Comparison of ENCODE assay signal across 20 cellular contexts in the genomic region with DNA sequence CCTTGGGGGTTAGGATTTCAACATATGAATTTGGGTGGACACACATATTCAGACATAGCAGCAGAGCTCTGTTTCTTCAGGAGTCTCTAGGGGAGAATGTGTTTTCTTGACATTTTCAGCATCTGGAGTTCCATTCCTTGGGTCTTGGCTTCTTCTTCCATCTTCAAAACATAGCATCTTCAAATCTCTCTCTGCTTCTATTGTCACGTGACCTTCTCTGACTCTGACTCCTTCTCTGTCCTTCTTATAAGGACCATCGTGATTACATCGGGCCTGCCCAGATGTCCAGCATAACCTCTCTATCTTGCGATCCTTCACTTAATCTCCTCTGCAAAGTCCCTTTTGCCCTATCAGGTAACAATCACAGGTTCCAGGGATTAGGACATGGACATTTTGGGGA.
DNase-seq lines count a peak whose midpoint lies in the region; ATAC-seq, FAIRE-seq and TF ChIP-seq lines count a peak whose summit lies in the region.
"Had no signal": no experiment of that assay in that cellular context is flagged by ENCODE, and none has a peak within 500 bp of the region (broad histone marks: within the 10 kb centered on the region; RNA-seq: fewer than 3 reads in every experiment).

No MANE protein-coding gene starts in this region.

- BruUV-seq in GM12878 (replicated peaks; lab: Mats Ljungman, UMichigan), result no TSS peak

- H3K4me2 ChIP-seq in A549 (no peak overlapping the region), GM12878 (ENCODE audit: control insufficient read depth, insufficient read depth) (no peak overlapping the region), parathyroid adenoma (ENCODE audit: low read length) (no peak overlapping the region)
- H3K4me2 ChIP-seq: BLaER1 treated with 17β-estradiol and CSF1 and Interleukin-3, amounts not matched to agents 10 nM and 100 nM had no signal

- H2AFZ ChIP-seq in GM12878 (ENCODE audit: control insufficient read depth, low read depth, low read length) (no peak overlapping the region), parathyroid adenoma (peak overlapping the region; percentile 73)

- H3K36me3 ChIP-seq in GM12878 (ENCODE audit: control insufficient read depth in 2 of 2, insufficient read depth in 2 of 2, low read length in 1 of 2) (no peaks in the 10 kb centered on the region), parathyroid adenoma (ENCODE audit: control insufficient read depth, insufficient read depth, low read length) (no peaks in the 10 kb centered on the region), transverse colon (no peaks in the 10 kb centered on the region)
- H3K36me3 ChIP-seq: BLaER1 treated with 17β-estradiol and CSF1 and Interleukin-3, amounts not matched to agents 10 nM and 100 nM had no signal

- 29% methylated on average over 4 of the region's 4 CpGs for WGBS in A549 (ENCODE audit: missing lambda C conversion rate)
- 76% methylated on average over 4 of the region's 4 CpGs for WGBS in GM12878 (ENCODE audit: insufficient coverage, insufficient replicate concordance, low lambda C conversion rate, missing lambda C conversion rate)
- 94% methylated on average over 4 of the region's 4 CpGs for WGBS in transverse colon (ENCODE audit: low coverage in 1 of 2), 2 donors

- H3K27ac ChIP-seq in A549 (no peak overlapping the region), GM12878 (ENCODE audit: control insufficient read depth, insufficient read depth) (no peak overlapping the region), parathyroid adenoma (no peak overlapping the region), transverse colon (no peak overlapping the region)
- H3K27ac ChIP-seq: BLaER1 treated with 17β-estradiol and CSF1 and Interleukin-3, amounts not matched to agents 10 nM and 100 nM; C4-2B had no signal

- ATAC-seq in A549 (no peak), GM12878 (no peak), SK-N-SH treated with all-trans-retinoic acid at 6 μM for 48 hours (no peak)
- ATAC-seq: CD8-positive, alpha-beta T cell had no signal

- in situ Hi-C loops in GM12878 (cut with MboI), result no loop called here
- in situ Hi-C loops in transverse colon (cut with MboI; ENCODE audit: low pct_ligation_motif_present in 1 of 4, low pct_unique_long_range_greater_than_20kb in 1 of 4, low sequenced_read_pairs in 3 of 4), result no loop called here

- H3K9ac ChIP-seq in GM12878 (ENCODE audit: control insufficient read depth, insufficient read depth, low read length), result no peak overlapping the region
- H3K9ac ChIP-seq in parathyroid adenoma, result no peak overlapping the region
- H3K9ac ChIP-seq: BLaER1 treated with 17β-estradiol and CSF1 and Interleukin-3, amounts not matched to agents 10 nM and 100 nM had no signal

- no peak for TF ChIP-seq POLR2A in A549 (IDR thresholded peaks at IDR 0.05; ENCODE audit: low read length)
- TF ChIP-seq POLR2A in GM12878 (IDR thresholded peaks at IDR 0.05; ENCODE audit: low read depth, low read length), result no peak
- TF ChIP-seq POLR2A in transverse colon (IDR thresholded peaks at IDR 0.05), result no peak

- no peak for FAIRE-seq in A549 (lab: Jason Lieb, UNC)
- no peak for FAIRE-seq in GM12878 (lab: Jason Lieb, UNC)
- FAIRE-seq: A204.1, D721Med, G401.6, GM12892, GM18507 had no signal

- H4K20me1 ChIP-seq in GM12878 (ENCODE audit: control insufficient read depth, insufficient read depth), result no peaks in the 10 kb centered on the region
- H4K20me1 ChIP-seq: BLaER1 treated with 17β-estradiol and CSF1 and Interleukin-3, amounts not matched to agents 10 nM and 100 nM had no signal

- H3K27me3 ChIP-seq in GM12878 (replicated peaks in 1 of 2; ENCODE audit: control insufficient read depth in 2 of 2, insufficient read depth in 2 of 2, low read length in 1 of 2) (no peaks in the 10 kb centered on the region; a peak in 1 of 4 replicates), parathyroid adenoma (ENCODE audit: control insufficient read depth, insufficient read depth, low read length) (no peaks in the 10 kb centered on the region), transverse colon (no peaks in the 10 kb centered on the region)
- H3K27me3 ChIP-seq: BLaER1 treated with 17β-estradiol and CSF1 and Interleukin-3, amounts not matched to agents 10 nM and 100 nM had no signal

- H3K79me2 ChIP-seq in GM12878 (ENCODE audit: control insufficient read depth, insufficient read depth, low read length) (no peaks in the 10 kb centered on the region), parathyroid adenoma (no peaks in the 10 kb centered on the region)

- RAD21 ChIA-PET in GM12878 (lab: Charles Lee; ENCODE audit: unreplicated experiment), result no interaction called here

- no peak overlapping the region for H3K4me3 ChIP-seq in A549
- H3K4me3 ChIP-seq in GM12878, result no peak overlapping the region
- no peak overlapping the region for H3K4me3 ChIP-seq in parathyroid adenoma (ENCODE audit: low read depth, low read length)
- H3K4me3 ChIP-seq in transverse colon, result no peak overlapping the region
- H3K4me3 ChIP-seq: BLaER1 treated with 17β-estradiol and CSF1 and Interleukin-3, amounts not matched to agents 10 nM and 100 nM had no signal

- POLR2A ChIA-PET in A549 (lab: Yijun Ruan, JAX) (no interaction called here), GM12878 (lab: Charles Lee) (no interaction called here)

- H3K9me3 ChIP-seq in A549, result 0 out of 3 replicates have a peak, but pooled peaks cover 4% of the 10 kb centered on the region
- H3K9me3 ChIP-seq in GM12878 (replicated peaks; ENCODE audit: control insufficient read depth, insufficient read depth, low read length), result no peaks in the 10 kb centered on the region
- no peaks in the 10 kb centered on the region for H3K9me3 ChIP-seq in parathyroid adenoma (ENCODE audit: control insufficient read depth, low read length)
- H3K9me3 ChIP-seq in transverse colon, result no peaks in the 10 kb centered on the region
- H3K9me3 ChIP-seq: Caco-2 had no signal

- no peak for TF ChIP-seq EP300 in A549 (IDR thresholded peaks at IDR 0.05)
- no peak for TF ChIP-seq EP300 in GM12878 (IDR thresholded peaks at IDR 0.05; ENCODE audit: borderline replicate concordance in 1 of 2, control insufficient read depth in 1 of 2, low read depth in 2 of 2, low read length in 2 of 2)
- no peak for TF ChIP-seq EP300 in transverse colon (IDR thresholded peaks at IDR 0.05; ENCODE audit: low read depth)

- SMC1A ChIA-PET in GM12878 (lab: Charles Lee; ENCODE audit: uncharacterized antibody, unreplicated experiment), result no interaction called here

- DNase-seq in A549 (ENCODE audit: low read depth in 1 of 2, low spot score in 1 of 2), result no peak
- no peak for DNase-seq in GM12878 (ENCODE audit: low read depth, low spot score)
- DNase-seq in transverse colon, result no peak
- DNase-seq: 8988T; AML-193; Calu3; CD4-positive, alpha-beta T cell; CD8-positive, alpha-beta T cell; DMS79 treated with DMSO at 0.1 percent for 48 hours; GF-D8 had no signal

- intact Hi-C loops in GM12878 (cut with micrococcal nuclease; ENCODE audit: unreplicated experiment) (no loop called here), transverse colon (cut with DNase I; ENCODE audit: low total_unique reads) (no loop called here)

- CTCF ChIA-PET in A549 (lab: Yijun Ruan, JAX), result interaction anchor here (1.6 to 4.1 kb wide), 3 partner anchors 15 to 22 kb away, joined by 6 to 16 read pairs (median 7); no protein-coding TSS in a partner anchor
- CTCF ChIA-PET in GM12878 (lab: Yijun Ruan, JAX), result interaction anchor here (0.6 kb wide), 1 partner anchor 511 kb away, joined by 3 read pairs; no protein-coding TSS in a partner anchor

- no peak for TF ChIP-seq RAD21 in A549 (conservative IDR thresholded peaks at IDR 0.05 in 1 of 2, IDR thresholded peaks at IDR 0.05 in 1 of 2)
- TF ChIP-seq RAD21 in GM12878 (IDR thresholded peaks at IDR 0.05; ENCODE audit: insufficient read depth, low read depth, low read length), result no peak

- H3K4me1 ChIP-seq in A549, result no peaks in the 10 kb centered on the region
- no peaks in the 10 kb centered on the region for H3K4me1 ChIP-seq in GM12878 (ENCODE audit: control insufficient read depth, insufficient read depth, low read length)
- H3K4me1 ChIP-seq in parathyroid adenoma, result peaks cover 6% of the 10 kb centered on the region
- H3K4me1 ChIP-seq in transverse colon, result no peaks in the 10 kb centered on the region

- no peak for TF ChIP-seq CTCF in A549 (IDR thresholded peaks at IDR 0.05)
- no peak for TF ChIP-seq CTCF in GM12878 (IDR thresholded peaks at IDR 0.05 in 2 of 3, conservative IDR thresholded peaks at IDR 0.05 in 1 of 3; ENCODE audit: control insufficient read depth in 2 of 3, extremely low read depth in 1 of 3, insufficient read depth in 1 of 3, low read depth in 3 of 3, low read length in 3 of 3)
- no peak for TF ChIP-seq CTCF in parathyroid adenoma (IDR thresholded peaks at IDR 0.05)
- no peak for TF ChIP-seq CTCF in transverse colon (IDR thresholded peaks at IDR 0.05)

TF ChIP-seq in A549, 52 proteins besides CTCF, POLR2A, EP300 and RAD21 (continues in another document):
- TF ChIP-seq MYC (IDR thresholded peaks at IDR 0.05; ENCODE audit: borderline replicate concordance, low read length) (no peak), BHLHE40 (IDR thresholded peaks at IDR 0.05; ENCODE audit: low read depth, low read length) (no peak), CHD4 (IDR thresholded peaks at IDR 0.05; ENCODE audit: borderline replicate concordance) (no peak), KDM1A (IDR thresholded peaks at IDR 0.05; ENCODE audit: low read depth) (no peak), RARB (CRISPR knock-in tag; IDR thresholded peaks at IDR 0.05) (no peak), JUN (IDR thresholded peaks at IDR 0.05) (no peak)

TF ChIP-seq in GM12878, 131 proteins besides CTCF, POLR2A, EP300 and RAD21 (continues in another document):
- peak; percentile 47; the same call in 1 of the 2 replicates for TF ChIP-seq RAD51 (IDR thresholded peaks at IDR 0.05)

TF ChIP-seq in SK-N-SH treated with all-trans-retinoic acid at 6 μM for 48 hours, 23 proteins besides CTCF, POLR2A, EP300 and RAD21 (continues in another document):
- TF ChIP-seq ZFP3 (CRISPR knock-in tag; IDR thresholded peaks at IDR 0.05) (no peak), ARNTL (CRISPR knock-in tag; IDR thresholded peaks at IDR 0.05; ENCODE audit: borderline replicate concordance, low read depth) (no peak), TOX (CRISPR knock-in tag; IDR thresholded peaks at IDR 0.05; ENCODE audit: borderline replicate concordance) (no peak), OSR1 (CRISPR knock-in tag; IDR thresholded peaks at IDR 0.05) (no peak), CSDC2 (CRISPR knock-in tag; IDR thresholded peaks at IDR 0.05) (no peak), ZFP30 (CRISPR knock-in tag; IDR thresholded peaks at IDR 0.05) (no peak), ZNF8 (CRISPR knock-in tag; IDR thresholded peaks at IDR 0.05) (no peak), ISL1 (CRISPR knock-in tag; IDR thresholded peaks at IDR 0.05) (no peak)
- TF ChIP-seq, protein P1, sequence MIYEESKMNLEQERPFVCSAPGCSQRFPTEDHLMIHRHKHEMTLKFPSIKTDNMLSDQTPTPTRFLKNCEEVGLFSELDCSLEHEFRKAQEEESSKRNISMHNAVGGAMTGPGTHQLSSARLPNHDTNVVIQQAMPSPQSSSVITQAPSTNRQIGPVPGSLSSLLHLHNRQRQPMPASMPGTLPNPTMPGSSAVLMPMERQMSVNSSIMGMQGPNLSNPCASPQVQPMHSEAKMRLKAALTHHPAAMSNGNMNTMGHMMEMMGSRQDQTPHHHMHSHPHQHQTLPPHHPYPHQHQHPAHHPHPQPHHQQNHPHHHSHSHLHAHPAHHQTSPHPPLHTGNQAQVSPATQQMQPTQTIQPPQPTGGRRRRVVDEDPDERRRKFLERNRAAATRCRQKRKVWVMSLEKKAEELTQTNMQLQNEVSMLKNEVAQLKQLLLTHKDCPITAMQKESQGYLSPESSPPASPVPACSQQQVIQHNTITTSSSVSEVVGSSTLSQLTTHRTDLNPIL (CRISPR knock-in tag; IDR thresholded peaks at IDR 0.05; ENCODE audit: low read depth), result no peak
